9 cellular contexts compared by ENCODE assay signal in genomic region chr15:73950479-73951043, GRCh38. TPM values are rescaled to one million over a fixed set of nuclear protein-coding genes. Genes with fewer than 3 reads are reported as not detected.
DNase-seq lines count a peak whose midpoint lies in the region; ATAC-seq and TF ChIP-seq lines count a peak whose summit lies in the region.
"Had no signal": no experiment of that assay in that cellular context is flagged by ENCODE, and none has a peak within 500 bp of the region (broad histone marks: within the 10 kb centered on the region; RNA-seq: fewer than 3 reads in every experiment).

No MANE protein-coding gene starts in this region.

- H3K36me3 ChIP-seq in PC-3 (ENCODE audit: low read depth, low read length), result peaks cover 38% of the 10 kb centered on the region

- no peak for ATAC-seq in PC-3

- no peak overlapping the region for H3K9ac ChIP-seq in PC-3 (ENCODE audit: low read length)

- H3F3A ChIP-seq in PC-3 (ENCODE audit: low read length, unreplicated experiment), result peaks cover under 1% of the 10 kb centered on the region

- TF ChIP-seq CTCF in NB4 (IDR thresholded peaks at IDR 0.05; ENCODE audit: low read depth, low read length) (no peak), PC-3 (conservative IDR thresholded peaks at IDR 0.05; ENCODE audit: low read depth, low read length) (no peak)

- no peaks in the 10 kb centered on the region for H3K9me3 ChIP-seq in PC-3 (ENCODE audit: low read length)
- H3K9me3 ChIP-seq: HAP-1 had no signal

- H3K27me3 ChIP-seq in PC-3 (ENCODE audit: low read length), result no peaks in the 10 kb centered on the region

- BruUV-seq in PC-3 (replicated peaks; lab: Mats Ljungman, UMichigan), result no TSS peak

- H3K4me1 ChIP-seq in PC-3 (ENCODE audit: insufficient read depth, low read length), result peaks cover 15% of the 10 kb centered on the region
- H3K4me1 ChIP-seq: HAP-1 had no signal

- H3K4me3 ChIP-seq in NB4 (ENCODE audit: low read depth, low read length), result no peak overlapping the region
- H3K4me3 ChIP-seq in PC-3 (ENCODE audit: low read length), result no peak overlapping the region
- H3K4me3 ChIP-seq: HAP-1 had no signal

- DNase-seq in NB4 (ENCODE audit: low read depth) (peak; percentile 22), medulla oblongata (ENCODE audit: extremely low spot score) (peak; percentile 16), superior temporal gyrus (ENCODE audit: extremely low spot score) (peak; percentile 9), NCI-H510A treated with DMSO at 0.1 percent for 48 hours (lab: John Stamatoyannopoulos, UW) (no peak), SW480 (ENCODE audit: low spot score) (no peak), PC-3 (no peak)
- no peak for DNase-seq in activated naive CD4-positive, alpha-beta T cell treated with anti-CD3 and anti-CD28 coated beads, Interleukin-2, amount 50 U/mL, for 16 hours

- H4K20me1 ChIP-seq in PC-3 (ENCODE audit: low read length), result no peaks in the 10 kb centered on the region

- no peak overlapping the region for H3K4me2 ChIP-seq in PC-3 (ENCODE audit: low read length)

- no peak for TF ChIP-seq POLR2A in NB4 (IDR thresholded peaks at IDR 0.05; ENCODE audit: extremely low read depth, insufficient read length)

- H3K9me2 ChIP-seq in PC-3 (replicated peaks; ENCODE audit: low read length), result no peaks in the 10 kb centered on the region

- H2AFZ ChIP-seq in PC-3 (ENCODE audit: low read length), result no peak overlapping the region

- intact Hi-C loops in PC-3 (cut with micrococcal nuclease), result no loop called here

- H3K79me2 ChIP-seq in PC-3 (ENCODE audit: low read length), result peaks cover 11% of the 10 kb centered on the region

- CTCF ChIA-PET in PC-3 (lab: Charles Lee), result interaction anchor here (1.2 to 1.3 kb wide), 2 partner anchors 22 to 98 kb away, joined by 4 to 9 read pairs; no protein-coding TSS in a partner anchor

- H3K27ac ChIP-seq in angular gyrus (ENCODE audit: low read depth, low read length), result peak overlapping the region; percentile 65
- no peak overlapping the region for H3K27ac ChIP-seq in PC-3 (ENCODE audit: low read length)

- POLR2A ChIA-PET in PC-3 (lab: Charles Lee; ENCODE audit: unreplicated experiment), result no interaction called here

RNA-seq across cellular contexts. Expression of gene LOXL1, which starts 24.3 kb away (rescaled TPM):
- total RNA-seq in PC-3 (2014; rRNA removed), result 224 and 249 TPM in 2 replicates

RNA-seq across cellular contexts. Expression of gene STOML1, which starts 41.5 kb away (rescaled TPM):
- total RNA-seq in PC-3 (2014; rRNA removed), result 10.1 and 12.0 TPM in 2 replicates

RNA-seq across cellular contexts. Expression of gene PML, which starts 44.0 kb away (rescaled TPM):
- total RNA-seq in PC-3 (2014; rRNA removed), result 18.7 and 41.0 TPM in 2 replicates

Comparison
In these comparisons a context has a peak if more than half of its experiments do, and no peak if none do; other contexts are left out.
1. DNase-seq: peak in NB4 (single experiment), medulla oblongata (single experiment) and superior temporal gyrus (single experiment); none in NCI-H510A treated with DMSO at 0.1 percent for 48 hours (single experiment), SW480 (single experiment), PC-3 (single experiment) and activated naive CD4-positive, alpha-beta T cell treated with anti-CD3 and anti-CD28 coated beads, Interleukin-2, amount 50 U/mL, for 16 hours (single experiment).